24 cellular contexts compared by ENCODE assay signal in genomic region chr11:124812876-124813275, GRCh38. TPM values are rescaled to one million over a fixed set of nuclear protein-coding genes. Genes with fewer than 3 reads are reported as not detected.
DNase-seq lines count a peak whose midpoint lies in the region; ATAC-seq lines count a peak whose summit lies in the region.
"Had no signal": no experiment of that assay in that cellular context is flagged by ENCODE, and none has a peak within 500 bp of the region (broad histone marks: within the 10 kb centered on the region; RNA-seq: fewer than 3 reads in every experiment).

No MANE protein-coding gene starts in this region.

- no peaks in the 10 kb centered on the region for H3K4me1 Mint-ChIP-seq in activated T-cell treated with anti-CD3 and anti-CD28 coated beads, Interleukin-2, amount 50 U/mL, for 72 hours (ENCODE audit: low read depth)
- no peaks in the 10 kb centered on the region for H3K4me1 Mint-ChIP-seq in activated T-cell treated with anti-CD3 and anti-CD28 coated beads, Interleukin-2, amount 50 U/mL, for 4 hours (ENCODE audit: low read depth)
- H3K4me1 Mint-ChIP-seq: activated CD4-positive, alpha-beta T cell treated with anti-CD3 and anti-CD28 coated beads, Interleukin-2, amount 10 ng/mL, durations not matched to agents 7 days and 5 days; activated T-helper 17 cell treated with anti-CD3 and anti-CD28 coated beads, Interleukin-2, amount 50 U/mL, for 72 hours; CD14-positive monocyte; stimulated activated memory B cell treated with anti-CD40 and anti-IgM and Interleukin-4, amounts not matched to agents 10 μg/mL and 1 μg/mL and 100 μg/mL, for 72 hours had no signal

- H3K9me3 Mint-ChIP-seq in activated T-cell treated with anti-CD3 and anti-CD28 coated beads, Interleukin-2, amount 50 U/mL, for 72 hours = no peaks in the 10 kb centered on the region
- H3K9me3 Mint-ChIP-seq in activated T-cell treated with anti-CD3 and anti-CD28 coated beads, Interleukin-2, amount 50 U/mL, for 4 hours = no peaks in the 10 kb centered on the region
- H3K9me3 Mint-ChIP-seq: activated CD4-positive, alpha-beta T cell treated with anti-CD3 and anti-CD28 coated beads, Interleukin-2, amount 10 ng/mL, durations not matched to agents 7 days and 5 days; activated T-helper 17 cell treated with anti-CD3 and anti-CD28 coated beads, Interleukin-2, amount 50 U/mL, for 72 hours; stimulated activated memory B cell treated with anti-CD40 and anti-IgM and Interleukin-4, amounts not matched to agents 10 μg/mL and 1 μg/mL and 100 μg/mL, for 72 hours had no signal

- H3K4me3 ChIP-seq in trophoblast cell (ENCODE audit: low read depth, low read length) = no peak overlapping the region
- H3K4me3 ChIP-seq: GM12878, hepatocyte, suprapubic skin, uterus had no signal

- DNase-seq in activated T-cell treated with anti-CD3 and anti-CD28 coated beads, Interleukin-2, amount 50 U/mL, for 72 hours = no peak
- no peak for DNase-seq in activated T-cell treated with anti-CD3 and anti-CD28 coated beads, Interleukin-2, amount 50 U/mL, for 4 hours
- DNase-seq in LHCN-M2 (ENCODE audit: low read depth) (peak; percentile 76), trophoblast cell (peak; percentile 32 to 95), T-helper 1 cell (no peak), SK-N-DZ (ENCODE audit: low spot score) (no peak)
- DNase-seq: ACHN; activated CD4-positive, alpha-beta T cell treated with anti-CD3 and anti-CD28 coated beads, Interleukin-2, amount 10 ng/mL, durations not matched to agents 7 days and 5 days; activated CD8-positive, alpha-beta memory T cell treated with anti-CD3 and anti-CD28 coated beads, Interleukin-2, amount 10 ng/mL, durations not matched to agents 7 days and 5 days; foreskin fibroblast; NCI-H524 treated with DMSO at 0.1 percent for 48 hours; SHP77; small intestine; stimulated activated CD4-positive, alpha-beta T cell treated with anti-CD3 and anti-CD28 coated beads, Interleukin-2, amount 100 ng/mL, for 24 hours; uterus had no signal

- H2AFZ ChIP-seq in trophoblast cell (ENCODE audit: insufficient read depth, low read length, poor library complexity) = no peak overlapping the region
- H2AFZ ChIP-seq: hepatocyte had no signal

- no peaks in the 10 kb centered on the region for H3K79me1 ChIP-seq in trophoblast cell (ENCODE audit: low read length)

- peak in 1 of 2 donors; percentile 38 for ATAC-seq in activated T-cell treated with anti-CD3 and anti-CD28 coated beads, Interleukin-2, amount 50 U/mL, for 72 hours (replicated peaks in 1 of 2)
- ATAC-seq in activated T-cell treated with anti-CD3 and anti-CD28 coated beads, Interleukin-2, amount 50 U/mL, for 4 hours = no peak
- ATAC-seq in SK-N-SH treated with all-trans-retinoic acid at 6 μM for 48 hours = peak; percentile 40; the same call in 2 of the 3 replicates
- no peak for ATAC-seq in GM18511 (IDR thresholded peaks at IDR 0.05; ENCODE audit: unreplicated experiment)
- ATAC-seq: activated CD8-positive, alpha-beta memory T cell treated with anti-CD3 and anti-CD28 coated beads, Interleukin-2, amount 10 ng/mL, durations not matched to agents 7 days and 5 days; activated T-helper 17 cell treated with anti-CD3 and anti-CD28 coated beads, Interleukin-2, amount 50 U/mL, for 72 hours; GM12878; stimulated activated memory B cell treated with anti-CD40 and anti-IgM and Interleukin-4, amounts not matched to agents 10 μg/mL and 1 μg/mL and 100 μg/mL, for 72 hours had no signal

- no CpG with 5 or more reads among the region's 1 CpG for WGBS in trophoblast cell (ENCODE audit: extremely low coverage, insufficient coverage, insufficient read length)

- H3K9ac ChIP-seq in trophoblast cell (ENCODE audit: low read length) = no peak overlapping the region

- H3K14ac ChIP-seq in trophoblast cell (ENCODE audit: low read length) = no peak overlapping the region

- no peaks in the 10 kb centered on the region for H3K79me2 ChIP-seq in trophoblast cell (ENCODE audit: control insufficient read depth, insufficient read depth, low read length, poor library complexity)
- H3K79me2 ChIP-seq: hepatocyte had no signal

- no peaks in the 10 kb centered on the region for H3K27me3 ChIP-seq in trophoblast cell (ENCODE audit: insufficient read depth, low read length)

- no peak overlapping the region for H3K4me2 ChIP-seq in trophoblast cell (ENCODE audit: low read length)
- H3K4me2 ChIP-seq: hepatocyte had no signal

- H3K27ac Mint-ChIP-seq in activated T-cell treated with anti-CD3 and anti-CD28 coated beads, Interleukin-2, amount 50 U/mL, for 72 hours = peak overlapping the region; percentile 3
- H3K27ac Mint-ChIP-seq: activated CD4-positive, alpha-beta T cell treated with anti-CD3 and anti-CD28 coated beads, Interleukin-2, amount 10 ng/mL, durations not matched to agents 7 days and 5 days; activated CD8-positive, alpha-beta memory T cell treated with anti-CD3 and anti-CD28 coated beads, Interleukin-2, amount 10 ng/mL, durations not matched to agents 7 days and 5 days; activated naive CD8-positive, alpha-beta T cell; activated T-helper 17 cell treated with anti-CD3 and anti-CD28 coated beads, Interleukin-2, amount 50 U/mL, for 72 hours; CD14-positive monocyte; stimulated activated memory B cell treated with anti-CD40 and anti-IgM and Interleukin-4, amounts not matched to agents 10 μg/mL and 1 μg/mL and 100 μg/mL, for 72 hours had no signal

- H2BK12ac ChIP-seq in trophoblast cell (ENCODE audit: low read length) = no peak overlapping the region

- H3K18ac ChIP-seq in trophoblast cell (ENCODE audit: low read length) = no peak overlapping the region

- H3K27me3 Mint-ChIP-seq in activated T-cell treated with anti-CD3 and anti-CD28 coated beads, Interleukin-2, amount 50 U/mL, for 72 hours (ENCODE audit: low read depth) = peaks cover 49% of the 10 kb centered on the region
- H3K27me3 Mint-ChIP-seq in activated T-cell treated with anti-CD3 and anti-CD28 coated beads, Interleukin-2, amount 50 U/mL, for 4 hours (ENCODE audit: low read depth) = peaks cover 20% of the 10 kb centered on the region

- no peak overlapping the region for H3K4ac ChIP-seq in trophoblast cell (ENCODE audit: low read depth, low read length)

- no peak overlapping the region for H2BK120ac ChIP-seq in trophoblast cell (ENCODE audit: insufficient read depth, low read length, poor library complexity)

- no peak overlapping the region for H3K23ac ChIP-seq in trophoblast cell (ENCODE audit: low read length)

- H3K4me3 Mint-ChIP-seq in activated T-cell treated with anti-CD3 and anti-CD28 coated beads, Interleukin-2, amount 50 U/mL, for 72 hours = no peak overlapping the region
- H3K4me3 Mint-ChIP-seq in activated T-cell treated with anti-CD3 and anti-CD28 coated beads, Interleukin-2, amount 50 U/mL, for 4 hours = no peak overlapping the region
- H3K4me3 Mint-ChIP-seq: activated CD4-positive, alpha-beta T cell treated with anti-CD3 and anti-CD28 coated beads, Interleukin-2, amount 10 ng/mL, durations not matched to agents 7 days and 5 days; activated CD8-positive, alpha-beta memory T cell treated with anti-CD3 and anti-CD28 coated beads, Interleukin-2, amount 10 ng/mL, durations not matched to agents 7 days and 5 days; activated naive CD8-positive, alpha-beta T cell; activated T-helper 17 cell treated with anti-CD3 and anti-CD28 coated beads, Interleukin-2, amount 50 U/mL, for 72 hours; stimulated activated memory B cell treated with anti-CD40 and anti-IgM and Interleukin-4, amounts not matched to agents 10 μg/mL and 1 μg/mL and 100 μg/mL, for 72 hours had no signal

- H4K91ac ChIP-seq in trophoblast cell (ENCODE audit: low read depth, low read length) = no peak overlapping the region

- H3K36me3 Mint-ChIP-seq in activated T-cell treated with anti-CD3 and anti-CD28 coated beads, Interleukin-2, amount 50 U/mL, for 72 hours (ENCODE audit: insufficient read depth in 2 of 2) = no peaks in the 10 kb centered on the region
- peaks cover 3% of the 10 kb centered on the region for H3K36me3 Mint-ChIP-seq in activated T-cell treated with anti-CD3 and anti-CD28 coated beads, Interleukin-2, amount 50 U/mL, for 4 hours (ENCODE audit: insufficient read depth)
- H3K36me3 Mint-ChIP-seq: activated CD8-positive, alpha-beta memory T cell treated with anti-CD3 and anti-CD28 coated beads, Interleukin-2, amount 10 ng/mL, durations not matched to agents 7 days and 5 days; activated naive CD8-positive, alpha-beta T cell; CD14-positive monocyte had no signal

- no peaks in the 10 kb centered on the region for H3K36me3 ChIP-seq in trophoblast cell (ENCODE audit: control insufficient read depth in 1 of 2, insufficient read depth in 2 of 2, low read length in 2 of 2)
- H3K36me3 ChIP-seq: suprapubic skin, uterus had no signal

- H3K27ac ChIP-seq in trophoblast cell (ENCODE audit: low read depth, low read length) = no peak overlapping the region
- H3K27ac ChIP-seq: hepatocyte, suprapubic skin, uterus had no signal

- no peak overlapping the region for H2BK5ac ChIP-seq in trophoblast cell (ENCODE audit: low read depth, low read length, poor library complexity)

- no peaks in the 10 kb centered on the region for H3K4me1 ChIP-seq in trophoblast cell (ENCODE audit: control insufficient read depth in 1 of 2, insufficient read depth in 2 of 2, low read length in 2 of 2)
- H3K4me1 ChIP-seq: suprapubic skin, uterus had no signal

- H3K9me3 ChIP-seq in trophoblast cell (ENCODE audit: insufficient read depth, low read depth, low read length) = no peaks in the 10 kb centered on the region
- H3K9me3 ChIP-seq: suprapubic skin, uterus had no signal

- H2AK5ac ChIP-seq in trophoblast cell (ENCODE audit: low read length) = no peak overlapping the region

- no peak overlapping the region for H4K12ac ChIP-seq in trophoblast cell (ENCODE audit: low read depth, low read length)

- no peak overlapping the region for H4K8ac ChIP-seq in trophoblast cell (ENCODE audit: low read depth, low read length)

RNA-seq across cellular contexts. Expression of gene MSANTD2, which starts 12.7 kb away (rescaled TPM):
- total RNA-seq in activated T-cell treated with anti-CD3 and anti-CD28 coated beads, Interleukin-2, amount 50 U/mL, for 72 hours = 10 to 100 TPM; 11.1 to 12.5 TPM
- total RNA-seq in activated T-cell treated with anti-CD3 and anti-CD28 coated beads, Interleukin-2, amount 50 U/mL, for 4 hours = 10 to 100 TPM in 1 of 3 donors, 1 to 10 TPM in 2; 9.0 to 10.2 (median 9.2) TPM
- 12.3 and 15.4 TPM in 2 replicates for total RNA-seq in LHCN-M2 (2014; rRNA removed)
- 2.4 TPM for polyA plus RNA-seq in LHCN-M2 (2012)
- polyA plus RNA-seq in trophoblast cell (2013) = 8.2 and 8.7 TPM in 2 replicates
- polyA plus RNA-seq in SK-N-DZ (2014; cell fraction: cytosol; rRNA removed) = 9.6 and 12.7 TPM in 2 replicates
- polyA plus RNA-seq in SK-N-DZ (2014; cell fraction: nucleus; rRNA removed) = 35.3 and 43.4 TPM in 2 replicates

RNA-seq across cellular contexts. Expression of gene ESAM, which starts 50.8 kb away (rescaled TPM):
- total RNA-seq in activated T-cell treated with anti-CD3 and anti-CD28 coated beads, Interleukin-2, amount 50 U/mL, for 72 hours = 1 to 10 TPM in 1 of 2 donors, under 1 TPM in 1; 0.88 to 1.1 TPM
- total RNA-seq in activated T-cell treated with anti-CD3 and anti-CD28 coated beads, Interleukin-2, amount 50 U/mL, for 4 hours = under 1 TPM; 0.40 to 0.66 (median 0.65) TPM
- 0.06 TPM in 2 replicates for total RNA-seq in LHCN-M2 (2014; rRNA removed)
- polyA plus RNA-seq in LHCN-M2 (2012) = 0.09 TPM
- 4.6 and 4.8 TPM in 2 replicates for polyA plus RNA-seq in trophoblast cell (2013)
- polyA plus RNA-seq in SK-N-DZ (2014; cell fraction: cytosol; rRNA removed) = 0.27 TPM in 1 of 2 replicates, not detected in the other
- 0.22 and 0.64 TPM in 2 replicates for polyA plus RNA-seq in SK-N-DZ (2014; cell fraction: nucleus; rRNA removed)

RNA-seq across cellular contexts. Expression of gene ROBO3, which starts 52.4 kb away (rescaled TPM):
- 10 to 100 TPM; 21.5 to 26.6 TPM for total RNA-seq in activated T-cell treated with anti-CD3 and anti-CD28 coated beads, Interleukin-2, amount 50 U/mL, for 72 hours
- 10 to 100 TPM in 2 of 3 donors, 1 to 10 TPM in 1; 9.7 to 11.6 (median 10.4) TPM for total RNA-seq in activated T-cell treated with anti-CD3 and anti-CD28 coated beads, Interleukin-2, amount 50 U/mL, for 4 hours
- 11.9 and 18.5 TPM in 2 replicates for total RNA-seq in LHCN-M2 (2014; rRNA removed)
- polyA plus RNA-seq in LHCN-M2 (2012) = 10.6 TPM
- polyA plus RNA-seq in trophoblast cell (2013) = 3.2 TPM in 2 replicates
- 1.0 and 3.2 TPM in 2 replicates for polyA plus RNA-seq in SK-N-DZ (2014; cell fraction: cytosol; rRNA removed)
- 22.4 and 37.0 TPM in 2 replicates for polyA plus RNA-seq in SK-N-DZ (2014; cell fraction: nucleus; rRNA removed)

Comparison
In these comparisons a context has a peak if more than half of its experiments do, and no peak if none do; other contexts are left out.
1. DNase-seq: peak in LHCN-M2 (single experiment) and trophoblast cell (2 of 2); none in activated T-cell treated with anti-CD3 and anti-CD28 coated beads, Interleukin-2, amount 50 U/mL, for 72 hours (0 of 2), activated T-cell treated with anti-CD3 and anti-CD28 coated beads, Interleukin-2, amount 50 U/mL, for 4 hours (single experiment), T-helper 1 cell (0 of 5) and SK-N-DZ (single experiment).